9 cellular contexts compared by ENCODE assay signal in the genomic region with DNA sequence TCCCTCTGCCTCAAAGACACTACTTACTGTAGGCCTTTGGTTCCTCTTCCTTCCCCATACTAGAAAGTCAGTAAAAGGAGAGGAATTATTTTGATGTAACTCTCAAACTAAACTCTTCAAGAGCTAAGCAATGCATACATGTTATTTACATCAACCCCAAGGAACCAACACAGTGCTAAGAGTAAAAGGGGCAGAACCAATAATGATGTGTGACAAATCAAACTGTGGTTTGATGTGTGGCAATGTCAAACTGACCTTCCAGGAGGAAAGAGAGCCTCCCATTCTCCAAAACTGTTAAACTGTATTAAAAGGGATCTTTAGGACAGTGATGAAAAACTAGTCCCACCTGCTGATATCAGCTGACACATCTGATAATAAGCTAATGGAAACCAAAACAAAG.
"Had no signal": no experiment of that assay in that cellular context is flagged by ENCODE, and none has a peak within 500 bp of the region (broad histone marks: within the 10 kb centered on the region; RNA-seq: fewer than 3 reads in every experiment).

No MANE protein-coding gene starts in this region.

- DNase-seq: GM23248, GOT3, H7, IMR-90, KBM-7 had no signal

- H3K9me3 ChIP-seq: HAP-1 had no signal

- H3K9ac ChIP-seq: GM23248, KMS-11 had no signal

- H2AFZ ChIP-seq: GM23248 had no signal

- H3K4me2 ChIP-seq: KMS-11 had no signal

- H3K4me3 ChIP-seq: GM23248, HAP-1 had no signal

- ATAC-seq: HCT116 had no signal

- H3K27ac ChIP-seq: GM23248, HL-60, KMS-11 had no signal
